In the genomic region with DNA sequence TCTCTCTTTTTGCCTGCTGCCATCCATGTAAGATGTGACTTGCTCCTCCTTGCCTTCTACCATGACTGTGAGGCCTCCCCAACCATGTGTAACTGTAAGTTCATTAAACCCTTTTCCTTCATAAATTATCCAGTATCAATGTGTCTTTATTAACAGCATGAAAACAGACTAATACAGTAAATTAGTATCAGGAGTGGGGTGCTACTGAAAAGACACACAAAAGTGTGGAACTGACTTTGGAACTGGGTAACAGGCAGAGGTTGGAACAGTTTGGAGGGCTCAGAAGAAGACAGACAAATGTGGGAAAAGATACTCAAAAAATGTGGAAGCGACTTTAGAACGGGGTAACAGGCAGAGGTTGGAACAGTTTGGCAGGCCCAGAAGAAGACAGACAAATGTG, we compare ENCODE assay signal across 11 cellular contexts.
"Had no signal": no experiment of that assay in that cellular context is flagged by ENCODE, and none has a peak within 500 bp of the region (broad histone marks: within the 10 kb centered on the region; RNA-seq: fewer than 3 reads in every experiment).

No MANE protein-coding gene starts in this region.

- H3K4me3 ChIP-seq: GM23248, GM23338, HAP-1 had no signal

- H3K4me1 ChIP-seq: HAP-1 had no signal

- DNase-seq: GM23248, GOT3, H7, H9, HCEC 1CT, HFFc6 had no signal

- H3K4me3 Mint-ChIP-seq: GM23338, H9, HFFc6 had no signal

- H3K4me2 ChIP-seq: GM23338 had no signal

- H3K36me3 ChIP-seq: HAP-1 had no signal

- H3K4me1 Mint-ChIP-seq: GM23338, H9 had no signal

- H2AFZ ChIP-seq: GM23248, GM23338 had no signal

- H3K27ac ChIP-seq: GM23248 had no signal

- ATAC-seq: GM23338, HCT116 had no signal

- H3K9ac ChIP-seq: GM23248 had no signal

- H3K27ac Mint-ChIP-seq: GM23338, H9, HFFc6 had no signal

- H3K9me3 ChIP-seq: HAP-1 had no signal

- FAIRE-seq: H1, H54 had no signal
